In genomic region chr12:111457577-111457976, GRCh38 we compare ENCODE assay signal across 15 cellular contexts.
"Had no signal": no experiment of that assay in that cellular context is flagged by ENCODE, and none has a peak within 500 bp of the region (broad histone marks: within the 10 kb centered on the region; RNA-seq: fewer than 3 reads in every experiment).

No MANE protein-coding gene starts in this region.

- H3K27ac ChIP-seq: breast epithelium, parathyroid adenoma, tibial artery had no signal

- DNase-seq: activated naive CD4-positive, alpha-beta T cell; activated naive CD8-positive, alpha-beta T cell treated with anti-CD3 and anti-CD28 coated beads, Interleukin-2, amount 10 ng/mL, durations not matched to agents 7 days and 5 days; activated T-cell treated with anti-CD3 and anti-CD28 coated beads, Interleukin-2, amount 50 U/mL, for 4 hours; amniotic stem cell; cortex of kidney; erythroblast; stimulated activated CD4-positive, alpha-beta T cell treated with anti-CD3 and anti-CD28 coated beads, Interleukin-2, amount 100 ng/mL, for 48 hours; stimulated activated naive CD4-positive, alpha-beta T cell; T-cell had no signal

- H3K4me3 ChIP-seq: breast epithelium, smooth muscle cell, tibial artery had no signal

- H3K9me3 ChIP-seq: breast epithelium, tibial artery had no signal

- H3K4me1 ChIP-seq: breast epithelium, parathyroid adenoma had no signal

- H3K27me3 ChIP-seq: breast epithelium, tibial artery had no signal

- H3K4me2 ChIP-seq: smooth muscle cell had no signal

- H2AFZ ChIP-seq: parathyroid adenoma had no signal

- H3K9ac ChIP-seq: parathyroid adenoma had no signal

- ATAC-seq: activated T-cell treated with anti-CD3 and anti-CD28 coated beads, Interleukin-2, amount 50 U/mL, for 4 hours; natural killer cell treated with Interleukin-12 subunit alpha and Interleukin-12 subunit beta and Interleukin-15 and Interleukin-18, amount 100 ng/mL, for 72 hours; sciatic nerve; T-cell had no signal
